ENCODE assay signal across 8 cellular contexts in genomic region chr13:41456768-41457588, GRCh38. TPM values are rescaled to one million over a fixed set of nuclear protein-coding genes. Genes with fewer than 3 reads are reported as not detected.
A peak's percentile ranks its signal among the peaks of the same experiment; 100 is the strongest.
DNase-seq lines count a peak whose midpoint lies in the region; ATAC-seq and TF ChIP-seq lines count a peak whose summit lies in the region.

Gene RGCC (plus strand): TSS chr13:41457550. CDS start chr13:41457708, 158 bp downstream.

- intact Hi-C loops in lower leg skin (cut with DNase I; ENCODE audit: low total_unique reads): no loop called here

- DNase-seq in Daoy (ENCODE audit: low read depth): peak; percentile 65
- peak; percentile 22 for DNase-seq in LHCN-M2 (ENCODE audit: low read depth)
- DNase-seq in activated CD4-positive, alpha-beta T cell treated with anti-CD3 and anti-CD28 coated beads, Interleukin-2, amount 50 U/mL, for 1 hour: peak; percentile 98
- DNase-seq in dermis blood vessel endothelial cell: peak; percentile 85
- peak; percentile 80 to 96 for DNase-seq in lower leg skin (ENCODE audit: low spot score in 2 of 2)
- DNase-seq in stimulated activated CD4-positive, alpha-beta T cell treated with anti-CD3 and anti-CD28 coated beads, Interleukin-4, amount 100 ng/mL, for 24 hours: peak; percentile 94
- no peak for DNase-seq in NCI-H1436 (lab: John Stamatoyannopoulos, UW)

- peak within 1 kb of the TSS; percentile 60 for H3K4me3 ChIP-seq in lower leg skin (ENCODE audit: low read depth, poor library complexity, severe bottlenecking)

- 7 to 9% methylated on average over 61 to 75 of the region's 92 CpGs for WGBS in lower leg skin, 2 donors

- no peak for TF ChIP-seq POLR2A in lower leg skin (IDR thresholded peaks at IDR 0.05)

- ATAC-seq in GM21529 (IDR thresholded peaks at IDR 0.05; ENCODE audit: unreplicated experiment): peak; percentile 66

- TF ChIP-seq CTCF in lower leg skin (IDR thresholded peaks at IDR 0.05): no peak

RNA-seq across cellular contexts. Expression of gene RGCC, which starts in this region (rescaled TPM):
- total RNA-seq in Daoy (2014; rRNA removed; shearing (Covaris generic)): 7.8 and 10.6 TPM in 2 replicates
- total RNA-seq in LHCN-M2 (2014; rRNA removed): 2.4 and 3.2 TPM in 2 replicates
- 1.1 TPM for polyA plus RNA-seq in LHCN-M2 (2012)
- 79.7 and 174 TPM in 2 replicates for total RNA-seq in dermis blood vessel endothelial cell
- total RNA-seq in lower leg skin: 100 to 1,000 TPM in 2 of 4 donors, 10 to 100 TPM in 2; 68.2 to 148 (median 98.6) TPM
